In genomic region chr4:145481164-145481941, GRCh38 we compare ENCODE assay signal across 1 cellular context.
TF ChIP-seq lines count a peak whose summit lies in the region.

TSS of gene SMAD1 (plus strand) at chr4:145481853. CDS start at chr4:145514614, 32,761 bp downstream.

TF ChIP-seq in HepG2, 621 proteins besides CTCF, POLR2A, EP300 and RAD21 (continued from another document and continues in another):
- TF ChIP-seq PRDM10 (CRISPR knock-in tag; IDR thresholded peaks at IDR 0.05; ENCODE audit: low read depth) (no peak), FOXM1 (CRISPR knock-in tag; IDR thresholded peaks at IDR 0.05) (no peak), STAT6 (CRISPR knock-in tag; IDR thresholded peaks at IDR 0.05; ENCODE audit: borderline replicate concordance) (no peak), NFKBIZ (CRISPR knock-in tag; IDR thresholded peaks at IDR 0.05) (no peak), ZFP36 (IDR thresholded peaks at IDR 0.05; ENCODE audit: borderline replicate concordance, low read depth, low read length, partially characterized antibody) (no peak), ZNF644 (CRISPR knock-in tag; IDR thresholded peaks at IDR 0.05; ENCODE audit: low read depth) (no peak), ZNF275 (CRISPR knock-in tag; IDR thresholded peaks at IDR 0.05; ENCODE audit: borderline replicate concordance) (no peak), ATRX (CRISPR knock-in tag; IDR thresholded peaks at IDR 0.05; ENCODE audit: borderline replicate concordance) (no peak), ELF4 (CRISPR knock-in tag; IDR thresholded peaks at IDR 0.05; ENCODE audit: borderline replicate concordance) (no peak), ZNF432 (CRISPR knock-in tag; IDR thresholded peaks at IDR 0.05; ENCODE audit: borderline replicate concordance) (no peak), ETV5 (CRISPR knock-in tag; IDR thresholded peaks at IDR 0.05; ENCODE audit: borderline replicate concordance) (no peak), ZBTB49 (CRISPR knock-in tag; IDR thresholded peaks at IDR 0.05; ENCODE audit: borderline replicate concordance) (no peak), SOX6 (IDR thresholded peaks at IDR 0.05) (no peak), SOX6 (CRISPR knock-in tag; IDR thresholded peaks at IDR 0.05) (no peak), SIN3A (IDR thresholded peaks at IDR 0.05; ENCODE audit: borderline replicate concordance, low read depth, low read length) (no peak), ZFP36L2 (CRISPR knock-in tag; IDR thresholded peaks at IDR 0.05) (no peak), DPF2 (CRISPR knock-in tag; IDR thresholded peaks at IDR 0.05; ENCODE audit: borderline replicate concordance, low read depth) (no peak), RFX3 (CRISPR knock-in tag; IDR thresholded peaks at IDR 0.05) (no peak), PREB (CRISPR knock-in tag; IDR thresholded peaks at IDR 0.05) (no peak), YEATS2 (CRISPR knock-in tag; IDR thresholded peaks at IDR 0.05; ENCODE audit: borderline replicate concordance) (no peak), NAIF1 (CRISPR knock-in tag; IDR thresholded peaks at IDR 0.05; ENCODE audit: borderline replicate concordance) (no peak), POGZ (CRISPR knock-in tag; IDR thresholded peaks at IDR 0.05) (no peak), ZNF556 (CRISPR knock-in tag; IDR thresholded peaks at IDR 0.05; ENCODE audit: borderline replicate concordance) (peak; percentile 84; the same call in 1 of the 2 replicates), POLR2AphosphoS2 (IDR thresholded peaks at IDR 0.05; ENCODE audit: low read depth, low read length) (no peak), ZNF496 (CRISPR knock-in tag; IDR thresholded peaks at IDR 0.05; ENCODE audit: insufficient replicate concordance) (no peak), PAXIP1 (CRISPR knock-in tag; conservative IDR thresholded peaks at IDR 0.05) (no peak), ZNF672 (CRISPR knock-in tag; IDR thresholded peaks at IDR 0.05) (no peak)
- TF ChIP-seq, protein P1, sequence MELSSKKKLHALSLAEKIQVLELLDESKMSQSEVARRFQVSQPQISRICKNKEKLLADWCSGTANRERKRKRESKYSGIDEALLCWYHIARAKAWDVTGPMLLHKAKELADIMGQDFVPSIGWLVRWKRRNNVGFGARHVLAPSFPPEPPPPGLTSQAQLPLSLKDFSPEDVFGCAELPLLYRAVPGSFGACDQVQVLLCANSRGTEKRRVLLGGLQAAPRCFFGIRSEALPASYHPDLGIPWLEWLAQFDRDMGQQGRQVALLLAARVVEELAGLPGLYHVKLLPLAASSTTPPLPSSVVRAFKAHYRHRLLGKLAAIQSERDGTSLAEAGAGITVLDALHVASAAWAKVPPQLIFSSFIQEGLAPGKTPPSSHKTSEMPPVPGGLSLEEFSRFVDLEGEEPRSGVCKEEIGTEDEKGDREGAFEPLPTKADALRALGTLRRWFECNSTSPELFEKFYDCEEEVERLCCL (CRISPR knock-in tag; IDR thresholded peaks at IDR 0.05; ENCODE audit: borderline replicate concordance): no peak
- TF ChIP-seq, protein P2, sequence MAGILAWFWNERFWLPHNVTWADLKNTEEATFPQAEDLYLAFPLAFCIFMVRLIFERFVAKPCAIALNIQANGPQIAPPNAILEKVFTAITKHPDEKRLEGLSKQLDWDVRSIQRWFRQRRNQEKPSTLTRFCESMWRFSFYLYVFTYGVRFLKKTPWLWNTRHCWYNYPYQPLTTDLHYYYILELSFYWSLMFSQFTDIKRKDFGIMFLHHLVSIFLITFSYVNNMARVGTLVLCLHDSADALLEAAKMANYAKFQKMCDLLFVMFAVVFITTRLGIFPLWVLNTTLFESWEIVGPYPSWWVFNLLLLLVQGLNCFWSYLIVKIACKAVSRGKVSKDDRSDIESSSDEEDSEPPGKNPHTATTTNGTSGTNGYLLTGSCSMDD (CRISPR knock-in tag; IDR thresholded peaks at IDR 0.05): no peak
- TF ChIP-seq, protein P3, sequence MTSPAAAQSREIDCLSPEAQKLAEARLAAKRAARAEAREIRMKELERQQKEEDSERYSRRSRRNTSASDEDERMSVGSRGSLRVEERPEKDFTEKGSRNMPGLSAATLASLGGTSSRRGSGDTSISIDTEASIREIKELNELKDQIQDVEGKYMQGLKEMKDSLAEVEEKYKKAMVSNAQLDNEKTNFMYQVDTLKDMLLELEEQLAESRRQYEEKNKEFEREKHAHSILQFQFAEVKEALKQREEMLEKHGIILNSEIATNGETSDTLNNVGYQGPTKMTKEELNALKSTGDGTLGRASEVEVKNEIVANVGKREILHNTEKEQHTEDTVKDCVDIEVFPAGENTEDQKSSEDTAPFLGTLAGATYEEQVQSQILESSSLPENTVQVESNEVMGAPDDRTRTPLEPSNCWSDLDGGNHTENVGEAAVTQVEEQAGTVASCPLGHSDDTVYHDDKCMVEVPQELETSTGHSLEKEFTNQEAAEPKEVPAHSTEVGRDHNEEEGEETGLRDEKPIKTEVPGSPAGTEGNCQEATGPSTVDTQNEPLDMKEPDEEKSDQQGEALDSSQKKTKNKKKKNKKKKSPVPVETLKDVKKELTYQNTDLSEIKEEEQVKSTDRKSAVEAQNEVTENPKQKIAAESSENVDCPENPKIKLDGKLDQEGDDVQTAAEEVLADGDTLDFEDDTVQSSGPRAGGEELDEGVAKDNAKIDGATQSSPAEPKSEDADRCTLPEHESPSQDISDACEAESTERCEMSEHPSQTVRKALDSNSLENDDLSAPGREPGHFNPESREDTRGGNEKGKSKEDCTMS (CRISPR knock-in tag; conservative IDR thresholded peaks at IDR 0.05): no peak
